In the genomic region with DNA sequence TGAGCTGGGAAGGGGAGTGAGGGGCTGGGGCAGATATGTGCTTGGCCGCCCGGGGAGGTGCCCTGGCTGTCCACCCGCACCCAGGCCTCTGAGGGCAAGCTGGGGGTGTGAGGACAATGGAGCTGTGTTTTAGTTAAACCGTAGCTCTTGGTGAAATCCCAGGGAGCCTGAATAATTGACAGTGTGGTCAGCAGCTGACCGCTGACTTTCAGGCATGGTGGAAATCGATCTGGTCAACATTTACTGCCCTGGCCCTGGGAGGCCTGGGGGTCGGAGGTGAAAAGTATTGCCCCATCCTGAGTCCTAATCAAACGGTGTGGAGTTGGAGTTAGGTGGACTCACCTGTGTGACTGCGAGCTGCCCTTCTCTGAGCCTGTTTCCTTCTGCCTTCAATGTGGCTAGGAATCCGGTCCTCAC, we compare ENCODE assay signal across 1 cellular context.
TF ChIP-seq lines count a peak whose summit lies in the region.

No MANE protein-coding gene starts in this region.

TF ChIP-seq in HepG2, 621 proteins besides CTCF, POLR2A, EP300 and RAD21 (continued from another document and continues in another):
- TF ChIP-seq, protein P1, sequence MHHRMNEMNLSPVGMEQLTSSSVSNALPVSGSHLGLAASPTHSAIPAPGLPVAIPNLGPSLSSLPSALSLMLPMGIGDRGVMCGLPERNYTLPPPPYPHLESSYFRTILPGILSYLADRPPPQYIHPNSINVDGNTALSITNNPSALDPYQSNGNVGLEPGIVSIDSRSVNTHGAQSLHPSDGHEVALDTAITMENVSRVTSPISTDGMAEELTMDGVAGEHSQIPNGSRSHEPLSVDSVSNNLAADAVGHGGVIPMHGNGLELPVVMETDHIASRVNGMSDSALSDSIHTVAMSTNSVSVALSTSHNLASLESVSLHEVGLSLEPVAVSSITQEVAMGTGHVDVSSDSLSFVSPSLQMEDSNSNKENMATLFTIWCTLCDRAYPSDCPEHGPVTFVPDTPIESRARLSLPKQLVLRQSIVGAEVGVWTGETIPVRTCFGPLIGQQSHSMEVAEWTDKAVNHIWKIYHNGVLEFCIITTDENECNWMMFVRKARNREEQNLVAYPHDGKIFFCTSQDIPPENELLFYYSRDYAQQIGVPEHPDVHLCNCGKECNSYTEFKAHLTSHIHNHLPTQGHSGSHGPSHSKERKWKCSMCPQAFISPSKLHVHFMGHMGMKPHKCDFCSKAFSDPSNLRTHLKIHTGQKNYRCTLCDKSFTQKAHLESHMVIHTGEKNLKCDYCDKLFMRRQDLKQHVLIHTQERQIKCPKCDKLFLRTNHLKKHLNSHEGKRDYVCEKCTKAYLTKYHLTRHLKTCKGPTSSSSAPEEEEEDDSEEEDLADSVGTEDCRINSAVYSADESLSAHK (CRISPR knock-in tag; IDR thresholded peaks at IDR 0.05; ENCODE audit: borderline replicate concordance): no peak
- TF ChIP-seq, protein P2, sequence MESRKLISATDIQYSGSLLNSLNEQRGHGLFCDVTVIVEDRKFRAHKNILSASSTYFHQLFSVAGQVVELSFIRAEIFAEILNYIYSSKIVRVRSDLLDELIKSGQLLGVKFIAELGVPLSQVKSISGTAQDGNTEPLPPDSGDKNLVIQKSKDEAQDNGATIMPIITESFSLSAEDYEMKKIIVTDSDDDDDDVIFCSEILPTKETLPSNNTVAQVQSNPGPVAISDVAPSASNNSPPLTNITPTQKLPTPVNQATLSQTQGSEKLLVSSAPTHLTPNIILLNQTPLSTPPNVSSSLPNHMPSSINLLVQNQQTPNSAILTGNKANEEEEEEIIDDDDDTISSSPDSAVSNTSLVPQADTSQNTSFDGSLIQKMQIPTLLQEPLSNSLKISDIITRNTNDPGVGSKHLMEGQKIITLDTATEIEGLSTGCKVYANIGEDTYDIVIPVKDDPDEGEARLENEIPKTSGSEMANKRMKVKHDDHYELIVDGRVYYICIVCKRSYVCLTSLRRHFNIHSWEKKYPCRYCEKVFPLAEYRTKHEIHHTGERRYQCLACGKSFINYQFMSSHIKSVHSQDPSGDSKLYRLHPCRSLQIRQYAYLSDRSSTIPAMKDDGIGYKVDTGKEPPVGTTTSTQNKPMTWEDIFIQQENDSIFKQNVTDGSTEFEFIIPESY (CRISPR knock-in tag; IDR thresholded peaks at IDR 0.05): peak; percentile 58; the same call in 1 of the 2 replicates
- TF ChIP-seq, protein P3, sequence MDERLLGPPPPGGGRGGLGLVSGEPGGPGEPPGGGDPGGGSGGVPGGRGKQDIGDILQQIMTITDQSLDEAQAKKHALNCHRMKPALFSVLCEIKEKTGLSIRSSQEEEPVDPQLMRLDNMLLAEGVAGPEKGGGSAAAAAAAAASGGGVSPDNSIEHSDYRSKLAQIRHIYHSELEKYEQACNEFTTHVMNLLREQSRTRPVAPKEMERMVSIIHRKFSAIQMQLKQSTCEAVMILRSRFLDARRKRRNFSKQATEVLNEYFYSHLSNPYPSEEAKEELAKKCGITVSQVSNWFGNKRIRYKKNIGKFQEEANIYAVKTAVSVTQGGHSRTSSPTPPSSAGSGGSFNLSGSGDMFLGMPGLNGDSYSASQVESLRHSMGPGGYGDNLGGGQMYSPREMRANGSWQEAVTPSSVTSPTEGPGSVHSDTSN (CRISPR knock-in tag; IDR thresholded peaks at IDR 0.05): no peak
- TF ChIP-seq ZNF317 (CRISPR knock-in tag; IDR thresholded peaks at IDR 0.05): peak; percentile 88
- TF ChIP-seq ZFP41 (CRISPR knock-in tag; IDR thresholded peaks at IDR 0.05; ENCODE audit: borderline replicate concordance): no peak
- TF ChIP-seq SRSF1 (optimal IDR thresholded peaks at IDR 0.05; ENCODE audit: low read depth, low read length): no peak
- TF ChIP-seq HNRNPLL (IDR thresholded peaks at IDR 0.05; ENCODE audit: low read depth, low read length, poor library complexity, severe bottlenecking): no peak
- TF ChIP-seq, protein P4, sequence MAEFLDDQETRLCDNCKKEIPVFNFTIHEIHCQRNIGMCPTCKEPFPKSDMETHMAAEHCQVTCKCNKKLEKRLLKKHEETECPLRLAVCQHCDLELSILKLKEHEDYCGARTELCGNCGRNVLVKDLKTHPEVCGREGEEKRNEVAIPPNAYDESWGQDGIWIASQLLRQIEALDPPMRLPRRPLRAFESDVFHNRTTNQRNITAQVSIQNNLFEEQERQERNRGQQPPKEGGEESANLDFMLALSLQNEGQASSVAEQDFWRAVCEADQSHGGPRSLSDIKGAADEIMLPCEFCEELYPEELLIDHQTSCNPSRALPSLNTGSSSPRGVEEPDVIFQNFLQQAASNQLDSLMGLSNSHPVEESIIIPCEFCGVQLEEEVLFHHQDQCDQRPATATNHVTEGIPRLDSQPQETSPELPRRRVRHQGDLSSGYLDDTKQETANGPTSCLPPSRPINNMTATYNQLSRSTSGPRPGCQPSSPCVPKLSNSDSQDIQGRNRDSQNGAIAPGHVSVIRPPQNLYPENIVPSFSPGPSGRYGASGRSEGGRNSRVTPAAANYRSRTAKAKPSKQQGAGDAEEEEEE (CRISPR knock-in tag; IDR thresholded peaks at IDR 0.05; ENCODE audit: borderline replicate concordance): no peak
- no peak for TF ChIP-seq ZNF567 (CRISPR knock-in tag; IDR thresholded peaks at IDR 0.05; ENCODE audit: borderline replicate concordance)
- TF ChIP-seq ZNF703 (CRISPR knock-in tag; IDR thresholded peaks at IDR 0.05; ENCODE audit: borderline replicate concordance): 0 out of 2 replicates have a peak, but pooled peaks have one; percentile 40
- no peak for TF ChIP-seq CENPX (CRISPR knock-in tag; IDR thresholded peaks at IDR 0.05)
- TF ChIP-seq MAFK (conservative IDR thresholded peaks at IDR 0.05 in 1 of 2, IDR thresholded peaks at IDR 0.05 in 1 of 2; ENCODE audit: low read length in 2 of 2): no peak
- TF ChIP-seq KLF12 (CRISPR knock-in tag; IDR thresholded peaks at IDR 0.05; ENCODE audit: borderline replicate concordance): no peak
- TF ChIP-seq ZNF260 (CRISPR knock-in tag; IDR thresholded peaks at IDR 0.05; ENCODE audit: borderline replicate concordance, low read depth): no peak
- peak; percentile 38; the same call in 1 of the 2 replicates for TF ChIP-seq ZNF644 (CRISPR knock-in tag; IDR thresholded peaks at IDR 0.05; ENCODE audit: low read depth)
- no peak for TF ChIP-seq NKX3-1 (CRISPR knock-in tag; IDR thresholded peaks at IDR 0.05)
- no peak for TF ChIP-seq NFE2L1 (CRISPR knock-in tag; IDR thresholded peaks at IDR 0.05; ENCODE audit: borderline replicate concordance)
- TF ChIP-seq, protein P5, sequence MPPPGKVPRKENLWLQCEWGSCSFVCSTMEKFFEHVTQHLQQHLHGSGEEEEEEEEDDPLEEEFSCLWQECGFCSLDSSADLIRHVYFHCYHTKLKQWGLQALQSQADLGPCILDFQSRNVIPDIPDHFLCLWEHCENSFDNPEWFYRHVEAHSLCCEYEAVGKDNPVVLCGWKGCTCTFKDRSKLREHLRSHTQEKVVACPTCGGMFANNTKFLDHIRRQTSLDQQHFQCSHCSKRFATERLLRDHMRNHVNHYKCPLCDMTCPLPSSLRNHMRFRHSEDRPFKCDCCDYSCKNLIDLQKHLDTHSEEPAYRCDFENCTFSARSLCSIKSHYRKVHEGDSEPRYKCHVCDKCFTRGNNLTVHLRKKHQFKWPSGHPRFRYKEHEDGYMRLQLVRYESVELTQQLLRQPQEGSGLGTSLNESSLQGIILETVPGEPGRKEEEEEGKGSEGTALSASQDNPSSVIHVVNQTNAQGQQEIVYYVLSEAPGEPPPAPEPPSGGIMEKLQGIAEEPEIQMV (CRISPR knock-in tag; IDR thresholded peaks at IDR 0.05; ENCODE audit: low read depth): no peak
- peak; percentile 68; the same call in 1 of the 2 replicates for TF ChIP-seq HNF4G (IDR thresholded peaks at IDR 0.05; ENCODE audit: borderline replicate concordance, low read depth, low read length)
- TF ChIP-seq HNF4G (CRISPR knock-in tag; IDR thresholded peaks at IDR 0.05; ENCODE audit: borderline replicate concordance, low read depth): peak; percentile 81
- TF ChIP-seq, protein P6, sequence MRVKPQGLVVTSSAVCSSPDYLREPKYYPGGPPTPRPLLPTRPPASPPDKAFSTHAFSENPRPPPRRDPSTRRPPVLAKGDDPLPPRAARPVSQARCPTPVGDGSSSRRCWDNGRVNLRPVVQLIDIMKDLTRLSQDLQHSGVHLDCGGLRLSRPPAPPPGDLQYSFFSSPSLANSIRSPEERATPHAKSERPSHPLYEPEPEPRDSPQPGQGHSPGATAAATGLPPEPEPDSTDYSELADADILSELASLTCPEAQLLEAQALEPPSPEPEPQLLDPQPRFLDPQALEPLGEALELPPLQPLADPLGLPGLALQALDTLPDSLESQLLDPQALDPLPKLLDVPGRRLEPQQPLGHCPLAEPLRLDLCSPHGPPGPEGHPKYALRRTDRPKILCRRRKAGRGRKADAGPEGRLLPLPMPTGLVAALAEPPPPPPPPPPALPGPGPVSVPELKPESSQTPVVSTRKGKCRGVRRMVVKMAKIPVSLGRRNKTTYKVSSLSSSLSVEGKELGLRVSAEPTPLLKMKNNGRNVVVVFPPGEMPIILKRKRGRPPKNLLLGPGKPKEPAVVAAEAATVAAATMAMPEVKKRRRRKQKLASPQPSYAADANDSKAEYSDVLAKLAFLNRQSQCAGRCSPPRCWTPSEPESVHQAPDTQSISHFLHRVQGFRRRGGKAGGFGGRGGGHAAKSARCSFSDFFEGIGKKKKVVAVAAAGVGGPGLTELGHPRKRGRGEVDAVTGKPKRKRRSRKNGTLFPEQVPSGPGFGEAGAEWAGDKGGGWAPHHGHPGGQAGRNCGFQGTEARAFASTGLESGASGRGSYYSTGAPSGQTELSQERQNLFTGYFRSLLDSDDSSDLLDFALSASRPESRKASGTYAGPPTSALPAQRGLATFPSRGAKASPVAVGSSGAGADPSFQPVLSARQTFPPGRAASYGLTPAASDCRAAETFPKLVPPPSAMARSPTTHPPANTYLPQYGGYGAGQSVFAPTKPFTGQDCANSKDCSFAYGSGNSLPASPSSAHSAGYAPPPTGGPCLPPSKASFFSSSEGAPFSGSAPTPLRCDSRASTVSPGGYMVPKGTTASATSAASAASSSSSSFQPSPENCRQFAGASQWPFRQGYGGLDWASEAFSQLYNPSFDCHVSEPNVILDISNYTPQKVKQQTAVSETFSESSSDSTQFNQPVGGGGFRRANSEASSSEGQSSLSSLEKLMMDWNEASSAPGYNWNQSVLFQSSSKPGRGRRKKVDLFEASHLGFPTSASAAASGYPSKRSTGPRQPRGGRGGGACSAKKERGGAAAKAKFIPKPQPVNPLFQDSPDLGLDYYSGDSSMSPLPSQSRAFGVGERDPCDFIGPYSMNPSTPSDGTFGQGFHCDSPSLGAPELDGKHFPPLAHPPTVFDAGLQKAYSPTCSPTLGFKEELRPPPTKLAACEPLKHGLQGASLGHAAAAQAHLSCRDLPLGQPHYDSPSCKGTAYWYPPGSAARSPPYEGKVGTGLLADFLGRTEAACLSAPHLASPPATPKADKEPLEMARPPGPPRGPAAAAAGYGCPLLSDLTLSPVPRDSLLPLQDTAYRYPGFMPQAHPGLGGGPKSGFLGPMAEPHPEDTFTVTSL (CRISPR knock-in tag; IDR thresholded peaks at IDR 0.05; ENCODE audit: borderline replicate concordance): peak; percentile 96
- peak; percentile 48; the same call in 1 of the 2 replicates for TF ChIP-seq NFIC (IDR thresholded peaks at IDR 0.05; ENCODE audit: low read length)
- TF ChIP-seq, protein P7, sequence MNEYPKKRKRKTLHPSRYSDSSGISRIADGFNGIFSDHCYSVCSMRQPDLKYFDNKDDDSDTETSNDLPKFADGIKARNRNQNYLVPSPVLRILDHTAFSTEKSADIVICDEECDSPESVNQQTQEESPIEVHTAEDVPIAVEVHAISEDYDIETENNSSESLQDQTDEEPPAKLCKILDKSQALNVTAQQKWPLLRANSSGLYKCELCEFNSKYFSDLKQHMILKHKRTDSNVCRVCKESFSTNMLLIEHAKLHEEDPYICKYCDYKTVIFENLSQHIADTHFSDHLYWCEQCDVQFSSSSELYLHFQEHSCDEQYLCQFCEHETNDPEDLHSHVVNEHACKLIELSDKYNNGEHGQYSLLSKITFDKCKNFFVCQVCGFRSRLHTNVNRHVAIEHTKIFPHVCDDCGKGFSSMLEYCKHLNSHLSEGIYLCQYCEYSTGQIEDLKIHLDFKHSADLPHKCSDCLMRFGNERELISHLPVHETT (CRISPR knock-in tag; conservative IDR thresholded peaks at IDR 0.05): no peak
- no peak for TF ChIP-seq ZNF354B (CRISPR knock-in tag; IDR thresholded peaks at IDR 0.05)
- TF ChIP-seq GABPB1 (CRISPR knock-in tag; IDR thresholded peaks at IDR 0.05): peak; percentile 46
- no peak for TF ChIP-seq RBAK (CRISPR knock-in tag; IDR thresholded peaks at IDR 0.05)
- TF ChIP-seq, protein P8, sequence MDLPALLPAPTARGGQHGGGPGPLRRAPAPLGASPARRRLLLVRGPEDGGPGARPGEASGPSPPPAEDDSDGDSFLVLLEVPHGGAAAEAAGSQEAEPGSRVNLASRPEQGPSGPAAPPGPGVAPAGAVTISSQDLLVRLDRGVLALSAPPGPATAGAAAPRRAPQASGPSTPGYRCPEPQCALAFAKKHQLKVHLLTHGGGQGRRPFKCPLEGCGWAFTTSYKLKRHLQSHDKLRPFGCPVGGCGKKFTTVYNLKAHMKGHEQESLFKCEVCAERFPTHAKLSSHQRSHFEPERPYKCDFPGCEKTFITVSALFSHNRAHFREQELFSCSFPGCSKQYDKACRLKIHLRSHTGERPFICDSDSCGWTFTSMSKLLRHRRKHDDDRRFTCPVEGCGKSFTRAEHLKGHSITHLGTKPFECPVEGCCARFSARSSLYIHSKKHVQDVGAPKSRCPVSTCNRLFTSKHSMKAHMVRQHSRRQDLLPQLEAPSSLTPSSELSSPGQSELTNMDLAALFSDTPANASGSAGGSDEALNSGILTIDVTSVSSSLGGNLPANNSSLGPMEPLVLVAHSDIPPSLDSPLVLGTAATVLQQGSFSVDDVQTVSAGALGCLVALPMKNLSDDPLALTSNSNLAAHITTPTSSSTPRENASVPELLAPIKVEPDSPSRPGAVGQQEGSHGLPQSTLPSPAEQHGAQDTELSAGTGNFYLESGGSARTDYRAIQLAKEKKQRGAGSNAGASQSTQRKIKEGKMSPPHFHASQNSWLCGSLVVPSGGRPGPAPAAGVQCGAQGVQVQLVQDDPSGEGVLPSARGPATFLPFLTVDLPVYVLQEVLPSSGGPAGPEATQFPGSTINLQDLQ (CRISPR knock-in tag; IDR thresholded peaks at IDR 0.05): no peak
- TF ChIP-seq, protein P9, sequence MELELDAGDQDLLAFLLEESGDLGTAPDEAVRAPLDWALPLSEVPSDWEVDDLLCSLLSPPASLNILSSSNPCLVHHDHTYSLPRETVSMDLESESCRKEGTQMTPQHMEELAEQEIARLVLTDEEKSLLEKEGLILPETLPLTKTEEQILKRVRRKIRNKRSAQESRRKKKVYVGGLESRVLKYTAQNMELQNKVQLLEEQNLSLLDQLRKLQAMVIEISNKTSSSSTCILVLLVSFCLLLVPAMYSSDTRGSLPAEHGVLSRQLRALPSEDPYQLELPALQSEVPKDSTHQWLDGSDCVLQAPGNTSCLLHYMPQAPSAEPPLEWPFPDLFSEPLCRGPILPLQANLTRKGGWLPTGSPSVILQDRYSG (CRISPR knock-in tag; IDR thresholded peaks at IDR 0.05): no peak
- no peak for TF ChIP-seq ATAD3A (CRISPR knock-in tag; IDR thresholded peaks at IDR 0.05)
- no peak for TF ChIP-seq NFRKB (IDR thresholded peaks at IDR 0.05)
- no peak for TF ChIP-seq ZNF737 (CRISPR knock-in tag; IDR thresholded peaks at IDR 0.05; ENCODE audit: borderline replicate concordance)
- TF ChIP-seq CBX5 (CRISPR knock-in tag; IDR thresholded peaks at IDR 0.05; ENCODE audit: borderline replicate concordance): peak; percentile 71; the same call in 1 of the 2 replicates
- TF ChIP-seq RFXANK (CRISPR knock-in tag; IDR thresholded peaks at IDR 0.05): no peak
